16 cellular contexts compared by ENCODE assay signal in genomic region chr11:111283945-111284481, GRCh38. TPM values are rescaled to one million over a fixed set of nuclear protein-coding genes. Genes with fewer than 3 reads are reported as not detected.
DNase-seq lines count a peak whose midpoint lies in the region; ATAC-seq, FAIRE-seq and TF ChIP-seq lines count a peak whose summit lies in the region.
"Had no signal": no experiment of that assay in that cellular context is flagged by ENCODE, and none has a peak within 500 bp of the region (broad histone marks: within the 10 kb centered on the region; RNA-seq: fewer than 3 reads in every experiment).

No MANE protein-coding gene starts in this region.

- DNase-seq in Right ventricle myocardium superior, result peak; percentile 50
- no peak for DNase-seq in right atrium auricular region (ENCODE audit: low spot score)
- DNase-seq in colonic mucosa, result peak; percentile 74
- peak; percentile 78 to 89 (median 80) for DNase-seq in mucosa of descending colon
- no peak for DNase-seq in urothelium cell line (ENCODE audit: low spot score)
- DNase-seq in GF-D8 (lab: John Stamatoyannopoulos, UW), result no peak
- DNase-seq in stimulated activated CD4-positive, alpha-beta T cell treated with anti-CD3 and anti-CD28 coated beads, Interleukin-2, amount 100 ng/mL, for 24 hours, result no peak
- no peak for DNase-seq in CD4-positive, alpha-beta memory T cell
- DNase-seq: T1000 had no signal

- TF ChIP-seq CTCF in right atrium auricular region (IDR thresholded peaks at IDR 0.05) (no peak), colonic mucosa (IDR thresholded peaks at IDR 0.05) (no peak), mucosa of descending colon (IDR thresholded peaks at IDR 0.05) (no peak)

- no peaks in the 10 kb centered on the region for H3K27me3 ChIP-seq in right atrium auricular region
- H3K27me3 ChIP-seq in colonic mucosa, result no peaks in the 10 kb centered on the region
- H3K27me3 ChIP-seq in CD4-positive, alpha-beta memory T cell (ENCODE audit: insufficient read depth, low read length), result no peaks in the 10 kb centered on the region
- H3K27me3 ChIP-seq: adrenal gland, sigmoid colon had no signal

- H3K9me3 ChIP-seq in right atrium auricular region, result no peaks in the 10 kb centered on the region
- H3K9me3 ChIP-seq in colonic mucosa, result no peaks in the 10 kb centered on the region
- H3K9me3 ChIP-seq in mucosa of descending colon, result no peaks in the 10 kb centered on the region
- no peaks in the 10 kb centered on the region for H3K9me3 ChIP-seq in CD4-positive, alpha-beta memory T cell (ENCODE audit: control insufficient read depth in 1 of 2, low read length in 2 of 2)
- H3K9me3 ChIP-seq: A549, adrenal gland, sigmoid colon had no signal

- POLR2A ChIA-PET in CD4-positive, alpha-beta memory T cell (lab: Charles Lee; ENCODE audit: partially characterized antibody), result interaction anchor here (1.2 to 2.0 kb wide), 2 partner anchors 95 to 163 kb away, joined by 4 to 8 read pairs; partner anchors contain the start of gene POU2AF1

- peak overlapping the region in 1 of 2 donors; percentile 73 for H3K9ac ChIP-seq in colonic mucosa (ENCODE audit: low read depth in 2 of 2, low read length in 2 of 2)

- intact Hi-C loops in Right ventricle myocardium superior (cut with DNase I), result no loop called here
- intact Hi-C loops in colonic mucosa (cut with DNase I), result loop anchor here (5.0 kb wide), 1 partner anchor 163 kb away; no protein-coding TSS in a partner anchor
- intact Hi-C loops in mucosa of descending colon (cut with DNase I, micrococcal nuclease), result loop anchor here (5.0 kb wide), 3 partner anchors 138 to 163 kb away; no protein-coding TSS in a partner anchor
- intact Hi-C loops in CD4-positive, alpha-beta memory T cell (cut with micrococcal nuclease), result loop anchor here (1.0 to 10.0 kb wide), 4 partner anchors 139 to 561 kb away; no protein-coding TSS in a partner anchor

- H3K36me3 ChIP-seq in right atrium auricular region, result no peaks in the 10 kb centered on the region
- no peaks in the 10 kb centered on the region for H3K36me3 ChIP-seq in colonic mucosa
- no peaks in the 10 kb centered on the region for H3K36me3 ChIP-seq in mucosa of descending colon (ENCODE audit: low read depth)
- H3K36me3 ChIP-seq in CD4-positive, alpha-beta memory T cell (ENCODE audit: insufficient read depth, low read length), result no peaks in the 10 kb centered on the region
- H3K36me3 ChIP-seq: adrenal gland, sigmoid colon had no signal

- no peak overlapping the region for H3K4me3 ChIP-seq in right atrium auricular region
- peak overlapping the region; percentile 6 for H3K4me3 ChIP-seq in colonic mucosa
- no peak overlapping the region for H3K4me3 ChIP-seq in mucosa of descending colon
- H3K4me3 ChIP-seq in CD4-positive, alpha-beta memory T cell (ENCODE audit: low read length in 2 of 2), result no peak overlapping the region
- H3K4me3 ChIP-seq: A549, adrenal gland, sigmoid colon had no signal

- no peak overlapping the region for H3K4me3 Mint-ChIP-seq in CD4-positive, alpha-beta memory T cell
- H3K4me3 Mint-ChIP-seq: activated CD8-positive, alpha-beta memory T cell treated with anti-CD3 and anti-CD28 coated beads, Interleukin-2, amount 10 ng/mL, durations not matched to agents 7 days and 5 days; effector memory CD8-positive, alpha-beta T cell; type B pancreatic cell had no signal

- no peaks in the 10 kb centered on the region for H3K36me3 Mint-ChIP-seq in CD4-positive, alpha-beta memory T cell
- H3K36me3 Mint-ChIP-seq: activated CD8-positive, alpha-beta memory T cell treated with anti-CD3 and anti-CD28 coated beads, Interleukin-2, amount 10 ng/mL, durations not matched to agents 7 days and 5 days; type B pancreatic cell had no signal

- FAIRE-seq in urothelium cell line (lab: Jason Lieb, UNC), result peak; percentile 9
- FAIRE-seq: A549 had no signal

- peaks cover 0 to 1% of the 10 kb centered on the region in 2 donors for H3K27me3 Mint-ChIP-seq in CD4-positive, alpha-beta memory T cell

- H3K27ac ChIP-seq in right atrium auricular region (no peak overlapping the region), colonic mucosa (peak overlapping the region; percentile 29)
- no peak overlapping the region for H3K27ac ChIP-seq in CD4-positive, alpha-beta memory T cell (ENCODE audit: low read depth, low read length)
- H3K27ac ChIP-seq: A549, adrenal gland, sigmoid colon had no signal

- H3K4me1 Mint-ChIP-seq in CD4-positive, alpha-beta memory T cell, result no peaks in the 10 kb centered on the region
- H3K4me1 Mint-ChIP-seq: activated CD8-positive, alpha-beta memory T cell treated with anti-CD3 and anti-CD28 coated beads, Interleukin-2, amount 10 ng/mL, durations not matched to agents 7 days and 5 days had no signal

- no peaks in the 10 kb centered on the region for H3K9me3 Mint-ChIP-seq in CD4-positive, alpha-beta memory T cell
- H3K9me3 Mint-ChIP-seq: effector memory CD8-positive, alpha-beta T cell; type B pancreatic cell had no signal

- H3K4me1 ChIP-seq in right atrium auricular region (peaks cover 0 to 6% of the 10 kb centered on the region in 2 donors), colonic mucosa (peaks cover 6% of the 10 kb centered on the region), mucosa of descending colon (ENCODE audit: low read depth) (peaks cover 14% of the 10 kb centered on the region)
- H3K4me1 ChIP-seq in CD4-positive, alpha-beta memory T cell (ENCODE audit: insufficient read depth, low read length), result no peaks in the 10 kb centered on the region
- H3K4me1 ChIP-seq: A549, adrenal gland had no signal

- peak; percentile 63 for ATAC-seq in Right ventricle myocardium superior (ENCODE audit: poor library complexity)
- ATAC-seq in mucosa of descending colon, result peak; percentile 77

- peak overlapping the region in 2 of 7 donors; percentile 5 to 53 for H3K27ac Mint-ChIP-seq in CD4-positive, alpha-beta memory T cell
- H3K27ac Mint-ChIP-seq: activated CD8-positive, alpha-beta memory T cell treated with anti-CD3 and anti-CD28 coated beads, Interleukin-2, amount 10 ng/mL, durations not matched to agents 7 days and 5 days; effector memory CD8-positive, alpha-beta T cell; type B pancreatic cell had no signal

- CTCF ChIA-PET in CD4-positive, alpha-beta memory T cell (lab: Charles Lee; ENCODE audit: partially characterized antibody), result interaction anchor here (1.0 to 12.0 kb wide), 10 partner anchors 19 to 196 kb away, joined by 3 to 233 read pairs (median 6); partner anchors contain the start of gene POU2AF1

RNA-seq across cellular contexts. Expression of gene POU2AF3, which starts 14.3 kb away (rescaled TPM):
- 1.0 TPM for total RNA-seq in Right ventricle myocardium superior
- under 1 TPM in 1 of 2 donors, not detected in 1; 0.47 TPM for total RNA-seq in right atrium auricular region
- total RNA-seq in colonic mucosa, result 1 to 10 TPM; 4.5 to 7.9 TPM
- total RNA-seq in mucosa of descending colon, result 10 to 100 TPM in 1 of 3 donors, 1 to 10 TPM in 2; 6.7 to 14.5 (median 8.1) TPM
- not detected for total RNA-seq in CD4-positive, alpha-beta memory T cell
- polyA plus RNA-seq in CD4-positive, alpha-beta memory T cell, result not detected
- total RNA-seq: activated CD8-positive, alpha-beta memory T cell treated with anti-CD3 and anti-CD28 coated beads, Interleukin-2, amount 10 ng/mL, durations not matched to agents 7 days and 5 days; PC-3 had no signal

RNA-seq across cellular contexts. Expression of gene POU2AF2, which starts 38.5 kb away (rescaled TPM):
- total RNA-seq in Right ventricle myocardium superior, result not detected
- not detected for total RNA-seq in right atrium auricular region
- total RNA-seq in colonic mucosa, result 1 to 10 TPM; 1.3 to 2.2 TPM
- total RNA-seq in mucosa of descending colon, result 1 to 10 TPM; 1.0 to 2.1 (median 2.1) TPM
- not detected for total RNA-seq in CD4-positive, alpha-beta memory T cell
- not detected for polyA plus RNA-seq in CD4-positive, alpha-beta memory T cell
- total RNA-seq: activated CD8-positive, alpha-beta memory T cell treated with anti-CD3 and anti-CD28 coated beads, Interleukin-2, amount 10 ng/mL, durations not matched to agents 7 days and 5 days; adrenal gland; PC-3; sigmoid colon had no signal
- polyA plus RNA-seq: A549 had no signal

Comparison
In these comparisons a context has a peak if more than half of its experiments do, and no peak if none do; other contexts are left out.
1. DNase-seq: peak in Right ventricle myocardium superior (single experiment), colonic mucosa (single experiment) and mucosa of descending colon (3 of 3); none in right atrium auricular region (single experiment), urothelium cell line (single experiment), GF-D8 (single experiment), stimulated activated CD4-positive, alpha-beta T cell treated with anti-CD3 and anti-CD28 coated beads, Interleukin-2, amount 100 ng/mL, for 24 hours (0 of 2) and CD4-positive, alpha-beta memory T cell (0 of 5).